ENCODE assay signal across 1 cellular context in genomic region chr5:95393279-95393678, GRCh38.
A peak's percentile ranks its signal among the peaks of the same experiment; 100 is the strongest.
TF ChIP-seq lines count a peak whose summit lies in the region.

No MANE protein-coding gene starts in this region.

TF ChIP-seq in K562, 482 proteins besides CTCF, POLR2A, EP300 and RAD21 (continued from another document):
- TF ChIP-seq, protein P1, sequence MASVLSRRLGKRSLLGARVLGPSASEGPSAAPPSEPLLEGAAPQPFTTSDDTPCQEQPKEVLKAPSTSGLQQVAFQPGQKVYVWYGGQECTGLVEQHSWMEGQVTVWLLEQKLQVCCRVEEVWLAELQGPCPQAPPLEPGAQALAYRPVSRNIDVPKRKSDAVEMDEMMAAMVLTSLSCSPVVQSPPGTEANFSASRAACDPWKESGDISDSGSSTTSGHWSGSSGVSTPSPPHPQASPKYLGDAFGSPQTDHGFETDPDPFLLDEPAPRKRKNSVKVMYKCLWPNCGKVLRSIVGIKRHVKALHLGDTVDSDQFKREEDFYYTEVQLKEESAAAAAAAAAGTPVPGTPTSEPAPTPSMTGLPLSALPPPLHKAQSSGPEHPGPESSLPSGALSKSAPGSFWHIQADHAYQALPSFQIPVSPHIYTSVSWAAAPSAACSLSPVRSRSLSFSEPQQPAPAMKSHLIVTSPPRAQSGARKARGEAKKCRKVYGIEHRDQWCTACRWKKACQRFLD (CRISPR knock-in tag; IDR thresholded peaks at IDR 0.05) = no peak
- TF ChIP-seq SRSF9 (IDR thresholded peaks at IDR 0.05; ENCODE audit: borderline replicate concordance, low read depth, low read length) (no peak), ADNP (tag; IDR thresholded peaks at IDR 0.05) (peak; percentile 54; the same call in 1 of the 2 replicates), ZNF134 (CRISPR knock-in tag; conservative IDR thresholded peaks at IDR 0.05) (no peak), CCNT2 (IDR thresholded peaks at IDR 0.05; ENCODE audit: borderline replicate concordance, extremely low read depth, insufficient read length, low read depth, low read length) (no peak)
TF ChIP-seq in K562: peak in this region for 9.
